In genomic region chr6:137717074-137718073, GRCh38 we compare ENCODE assay signal across 10 cellular contexts.
DNase-seq lines count a peak whose midpoint lies in the region; ATAC-seq and TF ChIP-seq lines count a peak whose summit lies in the region.
"Had no signal": no experiment of that assay in that cellular context is flagged by ENCODE, and none has a peak within 500 bp of the region (broad histone marks: within the 10 kb centered on the region; RNA-seq: fewer than 3 reads in every experiment).

No MANE protein-coding gene starts in this region.

- no TSS peak for BruUV-seq in PC-9 (replicated peaks; lab: Mats Ljungman, UMichigan)

- H3K4me1 Mint-ChIP-seq in activated T-helper 1 cell treated with anti-CD3 and anti-CD28 coated beads, Interleukin-12 subunit alpha, Interleukin-12 subunit beta, Interleukin-2, Interleukin-4 antibody, amounts not matched to agents 30 ng/mL and 10 ng/mL and 1 ng/mL, durations not matched to agents 14 hours and 24 hours and 36 hours (ENCODE audit: low read depth), result peaks cover 66% of the 10 kb centered on the region

- H3K4me2 ChIP-seq in PC-9, result no peak overlapping the region

- CTCF ChIA-PET in PC-9 (lab: Charles Lee), result interaction anchor here (0.5 kb wide), 1 partner anchor 107 kb away, joined by 6 read pairs; no protein-coding TSS in a partner anchor

- H3K36me3 ChIP-seq in PC-9 (ENCODE audit: low read depth) (no peaks in the 10 kb centered on the region), tibial artery (no peaks in the 10 kb centered on the region)
- H3K36me3 ChIP-seq: right atrium auricular region had no signal

- peaks cover 10% of the 10 kb centered on the region for H3K36me3 Mint-ChIP-seq in activated T-helper 1 cell treated with anti-CD3 and anti-CD28 coated beads, Interleukin-12 subunit alpha, Interleukin-12 subunit beta, Interleukin-2, Interleukin-4 antibody, amounts not matched to agents 30 ng/mL and 10 ng/mL and 1 ng/mL, durations not matched to agents 14 hours and 24 hours and 36 hours (ENCODE audit: low read depth)

- H3K27ac ChIP-seq in PC-9 (no peak overlapping the region), tibial artery (no peak overlapping the region)
- H3K27ac ChIP-seq: right atrium auricular region had no signal

- no peaks in the 10 kb centered on the region for H3F3A ChIP-seq in PC-9 (ENCODE audit: insufficient read depth, low read depth)

- H3K27me3 Mint-ChIP-seq in activated T-helper 1 cell treated with anti-CD3 and anti-CD28 coated beads, Interleukin-12 subunit alpha, Interleukin-12 subunit beta, Interleukin-2, Interleukin-4 antibody, amounts not matched to agents 30 ng/mL and 10 ng/mL and 1 ng/mL, durations not matched to agents 14 hours and 24 hours and 36 hours (ENCODE audit: insufficient read depth), result peaks cover 5% of the 10 kb centered on the region

- peaks cover 15% of the 10 kb centered on the region for H3K9me3 Mint-ChIP-seq in activated T-helper 1 cell treated with anti-CD3 and anti-CD28 coated beads, Interleukin-12 subunit alpha, Interleukin-12 subunit beta, Interleukin-2, Interleukin-4 antibody, amounts not matched to agents 30 ng/mL and 10 ng/mL and 1 ng/mL, durations not matched to agents 14 hours and 24 hours and 36 hours

- no peak for ATAC-seq in sciatic nerve
- ATAC-seq in HG03565 (IDR thresholded peaks at IDR 0.05; ENCODE audit: unreplicated experiment), result no peak

- intact Hi-C loops in PC-9 (cut with micrococcal nuclease; ENCODE audit: unreplicated experiment), result no loop called here
- intact Hi-C loops in activated T-helper 1 cell treated with anti-CD3 and anti-CD28 coated beads, Interleukin-12 subunit alpha, Interleukin-12 subunit beta, Interleukin-2, Interleukin-4 antibody, amounts not matched to agents 30 ng/mL and 10 ng/mL and 1 ng/mL, durations not matched to agents 14 hours and 24 hours and 36 hours (cut with micrococcal nuclease), result loop anchor here (2.0 to 5.0 kb wide), 2 partner anchors 149 to 1055 kb away; partner anchors contain the start of genes CCDC28A and TNFAIP3
- intact Hi-C loops in tibial artery (cut with DNase I; ENCODE audit: low total_unique reads), result no loop called here
- intact Hi-C loops in sciatic nerve (cut with DNase I), result no loop called here

- POLR2A ChIA-PET in PC-9 (lab: Charles Lee; ENCODE audit: unreplicated experiment), result interaction anchor here (0.6 kb wide), 1 partner anchor 222 kb away, joined by 3 read pairs; no protein-coding TSS in a partner anchor

- TF ChIP-seq CTCF in PC-9 (conservative IDR thresholded peaks at IDR 0.05) (no peak), tibial artery (IDR thresholded peaks at IDR 0.05) (no peak)

- H3K79me2 ChIP-seq in PC-9 (ENCODE audit: low read depth), result no peaks in the 10 kb centered on the region

- H3K4me3 ChIP-seq in PC-9, result no peak overlapping the region
- no peak overlapping the region for H3K4me3 ChIP-seq in tibial artery
- H3K4me3 ChIP-seq: right atrium auricular region had no signal

- H3K4me3 Mint-ChIP-seq in activated T-helper 1 cell treated with anti-CD3 and anti-CD28 coated beads, Interleukin-12 subunit alpha, Interleukin-12 subunit beta, Interleukin-2, Interleukin-4 antibody, amounts not matched to agents 30 ng/mL and 10 ng/mL and 1 ng/mL, durations not matched to agents 14 hours and 24 hours and 36 hours, result peak overlapping the region; percentile 59

- H3K4me1 ChIP-seq in PC-9 (replicated peaks; ENCODE audit: insufficient read depth) (no peaks in the 10 kb centered on the region), tibial artery (no peaks in the 10 kb centered on the region)
- H3K4me1 ChIP-seq: right atrium auricular region had no signal

- no peaks in the 10 kb centered on the region; the same call in 1 of the 2 replicates for H3K9me3 ChIP-seq in PC-9 (ENCODE audit: insufficient read depth, low read depth)
- H3K9me3 ChIP-seq in tibial artery, result no peaks in the 10 kb centered on the region
- H3K9me3 ChIP-seq: right atrium auricular region had no signal

- no peak overlapping the region for H2AFZ ChIP-seq in PC-9

- peak overlapping the region; percentile 90 for H3K27ac Mint-ChIP-seq in activated T-helper 1 cell treated with anti-CD3 and anti-CD28 coated beads, Interleukin-12 subunit alpha, Interleukin-12 subunit beta, Interleukin-2, Interleukin-4 antibody, amounts not matched to agents 30 ng/mL and 10 ng/mL and 1 ng/mL, durations not matched to agents 14 hours and 24 hours and 36 hours

- H3K27me3 ChIP-seq in PC-9 (ENCODE audit: insufficient read depth, low read depth), result no peaks in the 10 kb centered on the region
- H3K27me3 ChIP-seq in tibial artery, result no peaks in the 10 kb centered on the region
- H3K27me3 ChIP-seq: right atrium auricular region had no signal

- no peaks in the 10 kb centered on the region for H3K9me2 ChIP-seq in PC-9 (ENCODE audit: insufficient read depth)

- DNase-seq in H4 (ENCODE audit: low spot score) (peak; percentile 33), PC-9 (peak; percentile 69 to 81), tibial artery (no peak), HuH-7.5 (ENCODE audit: low spot score) (no peak), sciatic nerve (ENCODE audit: low spot score) (no peak)
- DNase-seq in activated T-helper 1 cell treated with anti-CD3 and anti-CD28 coated beads, Interleukin-12 subunit alpha, Interleukin-12 subunit beta, Interleukin-2, Interleukin-4 antibody, amounts not matched to agents 30 ng/mL and 10 ng/mL and 1 ng/mL, durations not matched to agents 14 hours and 24 hours and 36 hours (ENCODE audit: low spot score), result peak; percentile 81
- DNase-seq in stimulated activated CD4-positive, alpha-beta T cell treated with anti-CD3 and anti-CD28 coated beads, Interleukin-15, amount 100 ng/mL, for 24 hours, result peak; percentile 66
- DNase-seq: SW 1271 had no signal

- no peaks in the 10 kb centered on the region for H4K20me1 ChIP-seq in PC-9 (ENCODE audit: insufficient read depth)

Comparison
In these comparisons a context has a peak if more than half of its experiments do, and no peak if none do; other contexts are left out.
1. DNase-seq: peak in H4 (single experiment), PC-9 (2 of 2), activated T-helper 1 cell treated with anti-CD3 and anti-CD28 coated beads, Interleukin-12 subunit alpha, Interleukin-12 subunit beta, Interleukin-2, Interleukin-4 antibody, amounts not matched to agents 30 ng/mL and 10 ng/mL and 1 ng/mL, durations not matched to agents 14 hours and 24 hours and 36 hours (single experiment) and stimulated activated CD4-positive, alpha-beta T cell treated with anti-CD3 and anti-CD28 coated beads, Interleukin-15, amount 100 ng/mL, for 24 hours (single experiment); none in tibial artery (0 of 2), HuH-7.5 (single experiment) and sciatic nerve (single experiment).